8 cellular contexts compared by ENCODE assay signal in the genomic region with DNA sequence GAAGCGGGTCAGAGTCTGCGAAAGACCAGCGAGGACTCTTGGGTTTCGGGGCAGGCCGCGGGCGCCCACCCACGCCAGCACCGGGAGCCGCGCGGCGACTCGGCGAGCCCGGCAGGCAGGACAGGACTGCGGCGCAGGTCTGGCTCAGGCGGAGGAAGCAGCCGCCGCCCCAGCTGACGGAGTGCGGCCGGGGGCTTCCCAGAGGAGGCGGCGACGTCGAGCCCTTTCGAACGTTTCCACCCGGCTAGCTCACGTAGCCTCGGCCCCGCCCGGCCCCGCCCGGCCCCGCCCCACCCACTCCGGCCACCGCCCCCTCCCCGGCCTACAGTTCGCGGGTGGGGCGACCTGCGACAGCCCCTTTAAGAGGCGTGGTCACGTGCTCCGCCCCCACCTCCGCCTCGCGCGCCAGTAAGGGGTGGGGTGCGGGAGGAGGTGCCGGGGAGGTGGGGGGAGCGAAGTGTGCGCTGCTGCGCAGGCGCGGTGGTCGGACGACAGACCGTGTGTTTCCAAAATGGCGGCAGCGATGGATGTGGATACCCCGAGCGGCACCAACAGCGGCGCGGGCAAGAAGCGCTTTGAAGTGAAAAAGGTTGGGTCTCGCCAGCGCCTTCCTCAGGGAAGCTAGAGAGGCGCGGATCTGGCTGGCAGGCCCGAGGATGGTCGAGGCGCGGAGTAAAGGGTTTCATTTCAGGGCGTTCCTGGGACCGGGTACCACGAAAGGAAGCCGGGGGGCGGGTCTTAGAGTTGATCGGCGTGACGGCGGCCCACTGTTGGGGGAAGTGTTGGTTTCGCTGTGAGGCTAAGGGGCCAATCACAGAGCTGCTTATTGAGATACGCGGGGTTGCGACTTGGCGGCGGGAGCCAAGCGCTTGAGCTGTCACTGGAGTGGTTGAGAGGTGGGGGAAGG. TPM values are rescaled to one million over a fixed set of nuclear protein-coding genes. Genes with fewer than 3 reads are reported as not detected.
A peak's percentile ranks its signal among the peaks of the same experiment; 100 is the strongest.
DNase-seq lines count a peak whose midpoint lies in the region; ATAC-seq, FAIRE-seq and TF ChIP-seq lines count a peak whose summit lies in the region.

A gene (plus strand): TSS at position 491 of the 907 bp plus-strand sequence. CDS start 21 bp downstream, at position 512.

- TF ChIP-seq CTCF in Calu3 (IDR thresholded peaks at IDR 0.05; ENCODE audit: unreplicated experiment), result no peak
- no peak for TF ChIP-seq CTCF in OCI-LY3 (IDR thresholded peaks at IDR 0.05; ENCODE audit: low read depth, low read length)
- TF ChIP-seq CTCF in endothelial cell of umbilical vein (IDR thresholded peaks at IDR 0.05; ENCODE audit: extremely low read depth in 1 of 2, insufficient read depth in 1 of 2, low read depth in 1 of 2, low read length in 2 of 2), result no peak

- H3K4me3 Mint-ChIP-seq in Calu3 (ENCODE audit: low read depth, unreplicated experiment), result peak within 1 kb of the TSS; percentile 98

- H3K9me1 ChIP-seq in endothelial cell of umbilical vein (replicated peaks; ENCODE audit: control insufficient read depth, extremely low read depth, insufficient read depth, low read length), result no peaks in the 10 kb centered on the region

- H3K4me2 ChIP-seq in OCI-LY3 (ENCODE audit: low read length) (peak within 1 kb of the TSS; percentile 89), endothelial cell of umbilical vein (ENCODE audit: insufficient read depth, low read length) (peak within 1 kb of the TSS; percentile 100)

- BruUV-seq in Calu3 (replicated peaks; lab: Mats Ljungman, UMichigan), result no TSS peak
- BruUV-seq in endothelial cell of umbilical vein (replicated peaks; lab: Mats Ljungman, UMichigan), result no TSS peak

- DNase-seq in Calu3 (peak; percentile 98), HuH-7 (ENCODE audit: low spot score) (peak; percentile 98), activated T-cell treated with anti-CD3 and anti-CD28 coated beads for 1 hour (ENCODE audit: low read depth) (peak; percentile 97), endothelial cell of umbilical vein (ENCODE audit: low read depth, low spot score) (peak; percentile 97), midbrain (lab: John Stamatoyannopoulos, UW) (peak; percentile 97)
- peak; percentile 96 to 97 for DNase-seq in stimulated activated CD8-positive, alpha-beta memory T cell treated with anti-CD3 and anti-CD28 coated beads, Interleukin-2, amount 100 ng/mL, for 1 hour (ENCODE audit: low read depth in 2 of 2)

- peak; percentile 80 for ATAC-seq in GM21515 (IDR thresholded peaks at IDR 0.05; ENCODE audit: unreplicated experiment)

- peak within 1 kb of the TSS; percentile 73; the same call in 1 of the 2 replicates for H2AFZ ChIP-seq in OCI-LY3 (ENCODE audit: low read depth, low read length)
- H2AFZ ChIP-seq in endothelial cell of umbilical vein (ENCODE audit: low read depth, low read length), result peak within 1 kb of the TSS; percentile 97

- H3K27me3 ChIP-seq in OCI-LY3 (ENCODE audit: low read depth, low read length) (no peaks in the 10 kb centered on the region), endothelial cell of umbilical vein (ENCODE audit: control insufficient read depth in 2 of 2, insufficient read depth in 2 of 2, low read length in 2 of 2) (no peaks in the 10 kb centered on the region)

- H3K79me2 ChIP-seq in OCI-LY3 (ENCODE audit: low read length) (peaks cover 45% of the 10 kb centered on the region), endothelial cell of umbilical vein (ENCODE audit: control insufficient read depth, insufficient read depth, low read length) (peaks cover 39% of the 10 kb centered on the region)

- CTCF ChIA-PET in Calu3 (lab: Charles Lee), result interaction anchor here (0.6 to 1.6 kb wide), 9 partner anchors 28 to 695 kb away, joined by 3 to 8 read pairs (median 4); a partner anchor contains a TSS
- CTCF ChIA-PET in endothelial cell of umbilical vein (lab: Charles Lee), result interaction anchor here (0.6 to 3.8 kb wide), 6 partner anchors 16 to 475 kb away, joined by 3 to 39 read pairs (median 4); no protein-coding TSS in a partner anchor

- H4K20me1 ChIP-seq in OCI-LY3 (ENCODE audit: insufficient read depth, low read length), result no peaks in the 10 kb centered on the region
- H4K20me1 ChIP-seq in endothelial cell of umbilical vein (replicated peaks; ENCODE audit: control insufficient read depth, extremely low read depth, insufficient read depth, low read length), result no peaks in the 10 kb centered on the region

- H3K4me1 ChIP-seq in OCI-LY3 (ENCODE audit: low read length) (peaks cover 15% of the 10 kb centered on the region), endothelial cell of umbilical vein (ENCODE audit: control insufficient read depth, extremely low read depth, insufficient read depth, low read length) (peaks cover 19% of the 10 kb centered on the region)

- peaks cover 16% of the 10 kb centered on the region for H3K36me3 ChIP-seq in OCI-LY3 (replicated peaks; ENCODE audit: low read depth, low read length)
- H3K36me3 ChIP-seq in endothelial cell of umbilical vein (ENCODE audit: control insufficient read depth in 2 of 2, extremely low read depth in 1 of 2, insufficient read depth in 2 of 2, low read length in 2 of 2), result peaks cover 3 to 12% of the 10 kb centered on the region in 2 experiments

- intact Hi-C loops in Calu3 (cut with micrococcal nuclease; ENCODE audit: unreplicated experiment) (loop anchor here (5.0 kb wide), 1 partner anchor 141 kb away; a partner anchor contains a TSS), endothelial cell of umbilical vein (cut with micrococcal nuclease) (loop anchor here (1.0 to 5.0 kb wide), 4 partner anchors 95 to 430 kb away; a partner anchor contains a TSS)

- H3K9ac ChIP-seq in OCI-LY3 (ENCODE audit: low read length) (peak within 1 kb of the TSS; percentile 98), endothelial cell of umbilical vein (replicated peaks; ENCODE audit: extremely low read depth, insufficient read depth, low read length) (peak within 1 kb of the TSS; percentile 99)

- POLR2A ChIA-PET in endothelial cell of umbilical vein (lab: Charles Lee), result interaction anchor here (0.6 to 1.6 kb wide), 10 partner anchors 9 to 164 kb away, joined by 3 to 9 read pairs (median 4); a partner anchor contains a TSS

- peaks cover 48% of the 10 kb centered on the region for H3K36me3 Mint-ChIP-seq in Calu3 (ENCODE audit: insufficient read depth, unreplicated experiment)

- peak within 1 kb of the TSS; percentile 79 for H3K27ac ChIP-seq in OCI-LY3 (ENCODE audit: low read length)
- peak within 1 kb of the TSS; percentile 98 for H3K27ac ChIP-seq in endothelial cell of umbilical vein (ENCODE audit: insufficient read depth, low read depth, low read length)

- FAIRE-seq in endothelial cell of umbilical vein (lab: Jason Lieb, UNC), result peak; percentile 87

- TF ChIP-seq POLR2A in endothelial cell of umbilical vein (IDR thresholded peaks at IDR 0.05; ENCODE audit: low read depth, low read length), result peak; percentile 93

- H3K27me3 Mint-ChIP-seq in Calu3 (ENCODE audit: unreplicated experiment), result no peaks in the 10 kb centered on the region

- peaks cover 31% of the 10 kb centered on the region for H3K4me1 Mint-ChIP-seq in Calu3 (ENCODE audit: low read depth, unreplicated experiment)

- peak within 1 kb of the TSS; percentile 95 for H3K27ac Mint-ChIP-seq in Calu3 (ENCODE audit: unreplicated experiment)

- dilution Hi-C loops in endothelial cell of umbilical vein (cut with MboI; ENCODE audit: extremely low pct_ligation_motif_present, low sequenced_read_pairs), result no loop called here

- H3K4me3 ChIP-seq in OCI-LY3 (ENCODE audit: low read length), result peak within 1 kb of the TSS; percentile 95
- peak within 1 kb of the TSS; percentile 84 to 100 (median 100) for H3K4me3 ChIP-seq in endothelial cell of umbilical vein (replicated peaks in 1 of 3; ENCODE audit: insufficient read depth in 1 of 3, low read depth in 1 of 3, low read length in 3 of 3)

- no peaks in the 10 kb centered on the region for H3K9me3 ChIP-seq in OCI-LY3 (ENCODE audit: insufficient read depth, low read length)
- H3K9me3 ChIP-seq in endothelial cell of umbilical vein (replicated peaks; ENCODE audit: control insufficient read depth, insufficient read depth, low read length), result no peaks in the 10 kb centered on the region

- no peaks in the 10 kb centered on the region for H3K9me3 Mint-ChIP-seq in Calu3 (ENCODE audit: low read depth, unreplicated experiment)

TF ChIP-seq in endothelial cell of umbilical vein, 7 proteins besides CTCF, POLR2A, EP300 and RAD21:
- peak; percentile 67 for TF ChIP-seq MYC (IDR thresholded peaks at IDR 0.05; ENCODE audit: low read depth, low read length)
- no peak for TF ChIP-seq GATA2 (IDR thresholded peaks at IDR 0.05; ENCODE audit: insufficient read depth, insufficient read length, low read depth, low read length)
- TF ChIP-seq JUN (IDR thresholded peaks at IDR 0.05; ENCODE audit: borderline replicate concordance, insufficient read depth, insufficient read length, low read depth), result no peak
- TF ChIP-seq, protein P1, sequence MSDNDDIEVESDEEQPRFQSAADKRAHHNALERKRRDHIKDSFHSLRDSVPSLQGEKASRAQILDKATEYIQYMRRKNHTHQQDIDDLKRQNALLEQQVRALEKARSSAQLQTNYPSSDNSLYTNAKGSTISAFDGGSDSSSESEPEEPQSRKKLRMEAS (IDR thresholded peaks at IDR 0.05; ENCODE audit: insufficient read depth, insufficient read length), result peak; percentile 84
- no peak for TF ChIP-seq FOS (IDR thresholded peaks at IDR 0.05; ENCODE audit: borderline replicate concordance, insufficient read depth, low read length)
- peak; percentile 92 for TF ChIP-seq POLR2AphosphoS5 (IDR thresholded peaks at IDR 0.05; ENCODE audit: insufficient read depth, low read depth, low read length)
- no peak for TF ChIP-seq EZH2 (IDR thresholded peaks at IDR 0.05; ENCODE audit: borderline replicate concordance, low read depth, low read length, severe bottlenecking)
TF ChIP-seq in endothelial cell of umbilical vein: peak in this region for 3.

RNA-seq across cellular contexts. Expression of the gene that starts here (rescaled TPM):
- total RNA-seq in Calu3 (2022), result 45.5 and 51.8 TPM in 2 replicates
- 74.7 and 77.7 TPM in 2 replicates for total RNA-seq in endothelial cell of umbilical vein
- 97.5 and 102 TPM in 2 replicates for polyA plus RNA-seq in endothelial cell of umbilical vein
- 91.6 and 108 TPM in 2 replicates for polyA plus RNA-seq in endothelial cell of umbilical vein (2011; cell fraction: cytosol; rRNA removed)
- 43.6 and 46.0 TPM in 2 replicates for polyA plus RNA-seq in endothelial cell of umbilical vein (2011; cell fraction: nucleus; rRNA removed)
- 89.8 and 94.7 TPM in 2 replicates for polyA plus RNA-seq in endothelial cell of umbilical vein (2012)
- 26.0 and 26.5 TPM in 2 replicates for polyA minus RNA-seq in endothelial cell of umbilical vein
- 8.1 TPM for polyA minus RNA-seq in endothelial cell of umbilical vein (2011; cell fraction: cytosol; rRNA and poly(A)+ RNA removed)
- 12.7 and 21.5 TPM in 2 replicates for polyA minus RNA-seq in endothelial cell of umbilical vein (2011; cell fraction: nucleus; rRNA and poly(A)+ RNA removed)

Comparison
In these comparisons a context has a peak if more than half of its experiments do, and no peak if none do; other contexts are left out.
1. Peak in every context shown above with its lines: DNase-seq, ATAC-seq, H3K4me3 ChIP-seq and H3K27ac ChIP-seq.